In the genomic region with DNA sequence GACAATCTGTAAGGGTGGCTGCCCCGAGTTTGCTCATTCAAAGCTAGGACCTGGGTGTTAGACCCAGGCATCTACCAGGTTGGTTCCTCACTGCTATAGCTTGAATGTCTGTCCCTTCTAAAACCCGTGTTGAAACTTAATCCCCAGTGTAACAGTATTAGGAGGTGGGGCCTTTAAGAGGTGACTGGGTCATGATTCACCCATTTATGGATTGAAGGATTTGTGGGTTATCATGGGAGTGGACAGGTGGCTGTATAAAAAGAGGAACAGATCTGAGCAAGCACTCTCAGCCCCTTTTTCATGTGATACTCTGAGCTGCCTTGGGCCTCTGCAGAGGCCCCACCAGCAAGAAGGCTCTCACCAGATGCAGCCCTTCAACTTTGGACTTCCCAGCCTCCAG, we compare ENCODE assay signal across 12 cellular contexts.
"Had no signal": no experiment of that assay in that cellular context is flagged by ENCODE, and none has a peak within 500 bp of the region (broad histone marks: within the 10 kb centered on the region; RNA-seq: fewer than 3 reads in every experiment).

No MANE protein-coding gene starts in this region.

- H3K9me3 ChIP-seq: heart left ventricle, prostate gland, spleen, suprapubic skin, upper lobe of left lung had no signal

- H3K36me3 ChIP-seq: heart left ventricle, prostate gland, spleen, suprapubic skin, upper lobe of left lung had no signal

- H3K27ac ChIP-seq: heart left ventricle, prostate gland, spleen, suprapubic skin, upper lobe of left lung, VCaP had no signal

- H3K4me1 ChIP-seq: heart left ventricle, prostate gland, spleen, suprapubic skin, upper lobe of left lung had no signal

- ATAC-seq: sciatic nerve had no signal

- H3K4me3 ChIP-seq: heart left ventricle, prostate gland, spleen, suprapubic skin, upper lobe of left lung had no signal

- DNase-seq: activated CD4-positive, alpha-beta T cell treated with anti-CD3 and anti-CD28 coated beads, Interleukin-2, amount 50 U/mL, for 48 hours; activated naive CD4-positive, alpha-beta T cell treated with anti-CD3 and anti-CD28 coated beads, Interleukin-2, amount 50 U/mL, for 16 hours; activated T-cell treated with anti-CD3 and anti-CD28 coated beads, Interleukin-2, amount 50 U/mL, for 1 hour; caudate nucleus; heart left ventricle; immature natural killer cell; spleen; upper lobe of left lung had no signal

- H3K27me3 ChIP-seq: heart left ventricle, spleen, upper lobe of left lung had no signal
